ENCODE assay signal across 18 cellular contexts in the genomic region with DNA sequence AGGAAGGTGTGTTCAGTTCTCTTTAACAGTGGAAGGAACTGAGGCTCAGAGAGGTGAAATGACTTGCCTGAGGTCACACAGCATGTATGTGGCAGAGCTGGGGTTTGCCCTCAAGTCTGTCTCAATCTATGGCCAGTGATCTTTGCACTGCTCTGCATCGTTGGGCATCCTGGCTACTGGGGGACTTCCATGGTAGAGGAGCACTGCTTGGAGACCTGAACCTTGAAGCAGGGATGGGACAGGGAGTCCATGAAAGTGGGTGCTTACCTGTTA. TPM values are rescaled to one million over a fixed set of nuclear protein-coding genes. Genes with fewer than 3 reads are reported as not detected.
DNase-seq lines count a peak whose midpoint lies in the region; ATAC-seq and TF ChIP-seq lines count a peak whose summit lies in the region.
"Had no signal": no experiment of that assay in that cellular context is flagged by ENCODE, and none has a peak within 500 bp of the region (broad histone marks: within the 10 kb centered on the region; RNA-seq: fewer than 3 reads in every experiment).

No MANE protein-coding gene starts in this region.

- H3K27ac ChIP-seq in right cardiac atrium (ENCODE audit: low read length) (peak overlapping the region; percentile 15), cingulate gyrus (ENCODE audit: low read depth, low read length) (peak overlapping the region; percentile 81)

- H3K9me3 ChIP-seq in right cardiac atrium (ENCODE audit: control insufficient read depth, low read length), result no peaks in the 10 kb centered on the region
- H3K9me3 ChIP-seq: esophagus squamous epithelium had no signal

- H3K36me3 Mint-ChIP-seq in nephron progenitor cell (ENCODE audit: low read depth), result no peaks in the 10 kb centered on the region
- H3K36me3 Mint-ChIP-seq: activated naive CD4-positive, alpha-beta T cell treated with anti-CD3 and anti-CD28 coated beads, Interleukin-2, amount 50 U/mL, for 24 hours had no signal

- peaks cover 33% of the 10 kb centered on the region for H3K4me1 Mint-ChIP-seq in nephron progenitor cell

- H3K4me3 Mint-ChIP-seq in nephron progenitor cell, result peak overlapping the region; percentile 33
- H3K4me3 Mint-ChIP-seq: activated naive CD4-positive, alpha-beta T cell treated with anti-CD3 and anti-CD28 coated beads, Interleukin-2, amount 50 U/mL, for 24 hours; GM23338 had no signal

- H3K27me3 ChIP-seq in right cardiac atrium (ENCODE audit: control insufficient read depth, insufficient read depth), result no peaks in the 10 kb centered on the region

- no peak overlapping the region for H3K4me3 ChIP-seq in right cardiac atrium (ENCODE audit: low read length)
- H3K4me3 ChIP-seq: esophagus squamous epithelium had no signal

- ATAC-seq in right cardiac atrium (no peak), left cardiac atrium (no peak), left colon (no peak)
- ATAC-seq: GM23338, sciatic nerve had no signal

- WGBS in right cardiac atrium, result 81% methylated on average over 1 of the region's 1 CpG

- H3K27me3 Mint-ChIP-seq in nephron progenitor cell (ENCODE audit: low read depth, poor library complexity), result peaks cover 40% of the 10 kb centered on the region

- H3K4me1 ChIP-seq in right cardiac atrium (ENCODE audit: control insufficient read depth, insufficient read depth, low read length), result peaks cover 5% of the 10 kb centered on the region

- no peak for DNase-seq in right cardiac atrium
- DNase-seq in left cardiac atrium, result no peak
- DNase-seq in nephron progenitor cell, result no peak
- DNase-seq in cerebellar cortex (ENCODE audit: low spot score), result no peak
- DNase-seq in hippocampal formation (lab: John Stamatoyannopoulos, UW), result no peak
- DNase-seq in NCI-H2107 (lab: John Stamatoyannopoulos, UW), result no peak
- no peak for DNase-seq in left colon
- DNase-seq: activated CD4-positive, alpha-beta T cell treated with anti-CD3 and anti-CD28 coated beads, Interleukin-2, amount 50 U/mL, for 1 hour; DMS79 treated with DMSO at 0.1 percent for 48 hours; effector CD4-positive, alpha-beta T cell; esophagus squamous epithelium; mesendoderm; stimulated activated CD4-positive, alpha-beta T cell treated with anti-CD3 and anti-CD28 coated beads, Interleukin-1b, Interleukin-23, amount 100 ng/mL, for 48 hours; SW 1271 had no signal

- intact Hi-C loops in right cardiac atrium (cut with DNase I) (loop anchor here in 2 of 4 donors (2.0 to 5.0 kb wide), 2 partner anchors 56 to 58 kb away; no protein-coding TSS in a partner anchor), left cardiac atrium (cut with DNase I) (no loop called here), left colon (cut with DNase I, micrococcal nuclease) (no loop called here)

- H3K27ac Mint-ChIP-seq in nephron progenitor cell, result no peak overlapping the region
- H3K27ac Mint-ChIP-seq: activated naive CD4-positive, alpha-beta T cell treated with anti-CD3 and anti-CD28 coated beads, Interleukin-2, amount 50 U/mL, for 24 hours; GM23338 had no signal

- TF ChIP-seq CTCF in nephron progenitor cell (IDR thresholded peaks at IDR 0.05), result no peak

- H3K9me3 Mint-ChIP-seq in nephron progenitor cell, result no peaks in the 10 kb centered on the region
- H3K9me3 Mint-ChIP-seq: activated naive CD4-positive, alpha-beta T cell treated with anti-CD3 and anti-CD28 coated beads, Interleukin-2, amount 50 U/mL, for 24 hours; GM23338 had no signal

RNA-seq across cellular contexts. Expression of gene CORO2B, which starts 2.0 kb away (rescaled TPM):
- total RNA-seq in right cardiac atrium, result 10 to 100 TPM in 3 of 4 donors, 1 to 10 TPM in 1; 5.8 to 13.7 (median 11.3) TPM
- 6.9 TPM for polyA plus RNA-seq in right cardiac atrium
- 1 to 10 TPM; 8.5 to 8.9 TPM for total RNA-seq in left cardiac atrium
- 1 to 10 TPM in 1 of 2 donors, under 1 TPM in 1; 0.67 to 1.6 TPM for total RNA-seq in left colon
